27 cellular contexts compared by ENCODE assay signal in the genomic region with DNA sequence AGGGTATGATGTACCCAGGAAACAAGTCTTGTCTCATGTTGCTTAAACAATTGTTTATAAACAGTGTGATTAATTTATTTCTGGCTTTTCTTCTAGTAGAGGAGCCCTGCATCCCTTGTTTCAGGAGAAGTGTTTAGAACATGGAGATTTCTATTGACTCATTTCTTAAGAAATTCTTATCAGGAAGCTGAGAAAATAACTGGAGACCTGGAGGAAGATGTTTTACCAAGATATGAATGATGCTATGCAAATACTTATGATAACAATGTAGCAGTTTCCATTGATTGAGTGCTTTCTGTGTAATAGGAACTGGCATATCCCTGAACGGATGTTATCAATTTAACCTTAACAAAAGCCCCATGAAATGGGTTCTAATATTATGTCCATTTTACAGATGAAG.
A peak's percentile ranks its signal among the peaks of the same experiment; 100 is the strongest.
DNase-seq lines count a peak whose midpoint lies in the region; ATAC-seq and TF ChIP-seq lines count a peak whose summit lies in the region.
"Had no signal": no experiment of that assay in that cellular context is flagged by ENCODE, and none has a peak within 500 bp of the region (broad histone marks: within the 10 kb centered on the region; RNA-seq: fewer than 3 reads in every experiment).

No MANE protein-coding gene starts in this region.

- H4K20me1 ChIP-seq in PC-9 (ENCODE audit: insufficient read depth): no peaks in the 10 kb centered on the region
- H4K20me1 ChIP-seq: BLaER1; BLaER1 treated with 17β-estradiol and CSF1 and Interleukin-3, amounts not matched to agents 10 nM and 100 nM had no signal

- no peaks in the 10 kb centered on the region for H3K9me2 ChIP-seq in PC-9 (ENCODE audit: insufficient read depth)

- POLR2A ChIA-PET in PC-9 (lab: Charles Lee; ENCODE audit: unreplicated experiment): no interaction called here

- peak overlapping the region; percentile 75 for H3K27ac ChIP-seq in PC-9
- peak overlapping the region; percentile 40 for H3K27ac ChIP-seq in VCaP
- H3K27ac ChIP-seq: 22Rv1; A549; BLaER1; BLaER1 treated with 17β-estradiol and CSF1 and Interleukin-3, amounts not matched to agents 10 nM and 100 nM had no signal

- ATAC-seq in HG03039 (IDR thresholded peaks at IDR 0.05; ENCODE audit: unreplicated experiment) (no peak), GM21717 (IDR thresholded peaks at IDR 0.05; ENCODE audit: unreplicated experiment) (no peak)
- ATAC-seq: A549; CD8-positive, alpha-beta T cell had no signal

- peaks cover 22% of the 10 kb centered on the region for H3F3A ChIP-seq in PC-9 (ENCODE audit: insufficient read depth, low read depth)

- H3K79me2 ChIP-seq in PC-9 (ENCODE audit: low read depth): no peaks in the 10 kb centered on the region

- CTCF ChIA-PET in PC-9 (lab: Charles Lee): no interaction called here

- H3K4me2 ChIP-seq in PC-9: peak overlapping the region; percentile 48
- H3K4me2 ChIP-seq: A549, BLaER1 had no signal

- no peak overlapping the region for H2AFZ ChIP-seq in PC-9

- intact Hi-C loops in PC-9 (cut with micrococcal nuclease; ENCODE audit: unreplicated experiment): no loop called here

- H3K36me3 ChIP-seq in PC-9 (ENCODE audit: low read depth): no peaks in the 10 kb centered on the region
- H3K36me3 ChIP-seq: BE2C; BLaER1; BLaER1 treated with 17β-estradiol and CSF1 and Interleukin-3, amounts not matched to agents 10 nM and 100 nM had no signal

- no TSS peak for BruUV-seq in PC-9 (replicated peaks; lab: Mats Ljungman, UMichigan)

- TF ChIP-seq CTCF in PC-9 (conservative IDR thresholded peaks at IDR 0.05) (no peak), VCaP (conservative IDR thresholded peaks at IDR 0.05) (no peak)

- H3K4me1 ChIP-seq in PC-9 (replicated peaks; ENCODE audit: insufficient read depth): peaks cover 31% of the 10 kb centered on the region
- H3K4me1 ChIP-seq: A549, BE2C, BLaER1, Caco-2 had no signal

- H3K27me3 ChIP-seq in PC-9 (ENCODE audit: insufficient read depth, low read depth): no peaks in the 10 kb centered on the region
- H3K27me3 ChIP-seq: BE2C; BLaER1; BLaER1 treated with 17β-estradiol and CSF1 and Interleukin-3, amounts not matched to agents 10 nM and 100 nM had no signal

- no peak overlapping the region for H3K4me3 ChIP-seq in PC-9
- H3K4me3 ChIP-seq: A549; BLaER1; BLaER1 treated with 17β-estradiol and CSF1 and Interleukin-3, amounts not matched to agents 10 nM and 100 nM had no signal

- no peaks in the 10 kb centered on the region for H3K9me3 ChIP-seq in PC-9 (ENCODE audit: insufficient read depth, low read depth)
- H3K9me3 ChIP-seq: A549; BE2C; BLaER1; BLaER1 treated with 17β-estradiol and CSF1 and Interleukin-3, amounts not matched to agents 10 nM and 100 nM; Caco-2 had no signal

- DNase-seq in PC-9: peak in 1 of 2 experiments; percentile 68
- DNase-seq: 8988T; ACHN; BE2C; C1 segment of cervical spinal cord; Caco-2; Calu3; CD4-positive, alpha-beta memory T cell; CD4-positive, alpha-beta T cell; CD4-positive, CD25-positive, alpha-beta regulatory T cell; CD8-positive, alpha-beta memory T cell; CD8-positive, alpha-beta T cell; COR-L47; DMS 273 treated with DMSO at 0.1 percent for 48 hours; DMS153; DMS53; DMS79; DMS79 treated with DMSO at 0.1 percent for 48 hours; DND-41; EL had no signal
